ENCODE assay signal across 9 cellular contexts in genomic region chr2:219496781-219497494, GRCh38. TPM values are rescaled to one million over a fixed set of nuclear protein-coding genes. Genes with fewer than 3 reads are reported as not detected.
DNase-seq lines count a peak whose midpoint lies in the region; ATAC-seq, FAIRE-seq and TF ChIP-seq lines count a peak whose summit lies in the region.
"Had no signal": no experiment of that assay in that cellular context is flagged by ENCODE, and none has a peak within 500 bp of the region (broad histone marks: within the 10 kb centered on the region; RNA-seq: fewer than 3 reads in every experiment).

No MANE protein-coding gene starts in this region.

- H3K4me3 ChIP-seq in SK-N-SH (ENCODE audit: low read depth in 2 of 2, low read length in 1 of 2) (no peak overlapping the region), ascending aorta (peak overlapping the region; percentile 68 to 85), keratinocyte (ENCODE audit: control insufficient read depth in 2 of 3, extremely low read depth in 1 of 3, insufficient read depth in 2 of 3, low read depth in 1 of 3, low read length in 3 of 3) (peak overlapping the region in 1 of 3 experiments; percentile 83)

- ATAC-seq in SK-N-SH treated with all-trans-retinoic acid at 6 μM for 48 hours, result no peak
- no peak for ATAC-seq in stimulated activated naive B cell treated with anti-CD40 and anti-IgM and Interleukin-4, amounts not matched to agents 10 μg/mL and 1 μg/mL and 100 μg/mL, for 72 hours (replicated peaks)

- H3K9me2 ChIP-seq in SK-N-SH, result no peaks in the 10 kb centered on the region

- no peak overlapping the region for H2AFZ ChIP-seq in SK-N-SH (ENCODE audit: low read depth)
- no peak overlapping the region for H2AFZ ChIP-seq in keratinocyte (ENCODE audit: control insufficient read depth, low read length)

- peaks cover 12 to 17% of the 10 kb centered on the region in 2 donors for H3K36me3 Mint-ChIP-seq in stimulated activated naive B cell treated with anti-CD40 and anti-IgM and Interleukin-4, amounts not matched to agents 10 μg/mL and 1 μg/mL and 100 μg/mL, for 72 hours

- H3K4me3 Mint-ChIP-seq in stimulated activated naive B cell treated with anti-CD40 and anti-IgM and Interleukin-4, amounts not matched to agents 10 μg/mL and 1 μg/mL and 100 μg/mL, for 72 hours, result peak overlapping the region; percentile 91 to 94

- POLR2A ChIA-PET in SK-N-SH (lab: Yijun Ruan, JAX), result interaction anchor here (0.8 to 4.6 kb wide), 9 partner anchors 10 to 108 kb away, joined by 3 to 53 read pairs (median 12); partner anchors contain the start of genes ASIC4, CHPF and TMEM198

- H3K4me1 ChIP-seq in SK-N-SH (ENCODE audit: control insufficient read depth in 1 of 2, insufficient read depth in 2 of 2, low read depth in 1 of 2, low read length in 1 of 2), result peaks cover 16 to 55% of the 10 kb centered on the region in 2 experiments
- peaks cover 13 to 26% of the 10 kb centered on the region in 2 donors for H3K4me1 ChIP-seq in ascending aorta
- H3K4me1 ChIP-seq in keratinocyte (ENCODE audit: control insufficient read depth, extremely low read depth, insufficient read depth, low read length), result peaks cover 15% of the 10 kb centered on the region

- H3K27ac Mint-ChIP-seq in stimulated activated naive B cell treated with anti-CD40 and anti-IgM and Interleukin-4, amounts not matched to agents 10 μg/mL and 1 μg/mL and 100 μg/mL, for 72 hours, result no peak overlapping the region

- CTCF ChIA-PET in SK-N-SH (lab: Yijun Ruan, JAX), result interaction anchor here (0.6 to 62.1 kb wide), 10 partner anchors 3 to 94 kb away, joined by 3 to 2824 read pairs (median 5); partner anchors contain the start of genes ASIC4, CHPF, GMPPA and TMEM198

- no peaks in the 10 kb centered on the region for H3K9me1 ChIP-seq in keratinocyte (ENCODE audit: control insufficient read depth, extremely low read depth, insufficient read depth, low read length)

- H3K9me3 ChIP-seq in SK-N-SH, result no peaks in the 10 kb centered on the region
- no peaks in the 10 kb centered on the region for H3K9me3 ChIP-seq in ascending aorta
- no peaks in the 10 kb centered on the region for H3K9me3 ChIP-seq in keratinocyte (ENCODE audit: control insufficient read depth, low read depth, low read length)

- no peak for TF ChIP-seq RAD21 in SK-N-SH (IDR thresholded peaks at IDR 0.05; ENCODE audit: low read length)

- dilution Hi-C loops in keratinocyte (cut with MboI; ENCODE audit: extremely low pct_ligation_motif_present, low sequenced_read_pairs), result no loop called here

- 94% methylated on average over 43 of the region's 65 CpGs for whole genome bisulfite sequencing in SK-N-SH (ENCODE audit: low lambda C conversion rate)

- H3K27me3 ChIP-seq in SK-N-SH (ENCODE audit: insufficient read depth) (no peaks in the 10 kb centered on the region), ascending aorta (no peaks in the 10 kb centered on the region), keratinocyte (ENCODE audit: control insufficient read depth, extremely low read depth, insufficient read depth, low read length) (peaks cover 50% of the 10 kb centered on the region)

- no peaks in the 10 kb centered on the region for H3K9me3 Mint-ChIP-seq in stimulated activated naive B cell treated with anti-CD40 and anti-IgM and Interleukin-4, amounts not matched to agents 10 μg/mL and 1 μg/mL and 100 μg/mL, for 72 hours

- intact Hi-C loops in ascending aorta (cut with DNase I), result no loop called here

- TF ChIP-seq CTCF in SK-N-SH (IDR thresholded peaks at IDR 0.05) (no peak), ascending aorta (IDR thresholded peaks at IDR 0.05) (no peak), keratinocyte (optimal IDR thresholded peaks at IDR 0.05 in 1 of 3, IDR thresholded peaks at IDR 0.05 in 1 of 3, conservative IDR thresholded peaks at IDR 0.05 in 1 of 3; ENCODE audit: extremely low read depth in 1 of 3, insufficient read depth in 2 of 3, low read length in 3 of 3) (no peak)

- no peak for TF ChIP-seq EP300 in SK-N-SH (IDR thresholded peaks at IDR 0.05; ENCODE audit: borderline replicate concordance in 1 of 2, low read depth in 1 of 2, low read length in 1 of 2)

- H3K4me2 ChIP-seq in SK-N-SH (peak overlapping the region; percentile 98; the same call in 1 of the 2 replicates), keratinocyte (ENCODE audit: control insufficient read depth, extremely low read depth, insufficient read depth, low read depth, low read length) (peak overlapping the region; percentile 98)

- no peaks in the 10 kb centered on the region for H4K20me1 ChIP-seq in SK-N-SH (ENCODE audit: insufficient read depth)
- H4K20me1 ChIP-seq in keratinocyte (ENCODE audit: control insufficient read depth, extremely low read depth, insufficient read depth, low read length), result peaks cover 3% of the 10 kb centered on the region

- no peaks in the 10 kb centered on the region for H3F3A ChIP-seq in SK-N-SH (replicated peaks; ENCODE audit: insufficient read depth)

- no peak overlapping the region for H3K9ac ChIP-seq in SK-N-SH
- H3K9ac ChIP-seq in keratinocyte (ENCODE audit: control insufficient read depth, extremely low read depth, insufficient read depth, low read length), result no peak overlapping the region

- H3K27me3 Mint-ChIP-seq in stimulated activated naive B cell treated with anti-CD40 and anti-IgM and Interleukin-4, amounts not matched to agents 10 μg/mL and 1 μg/mL and 100 μg/mL, for 72 hours, result peaks cover 52 to 59% of the 10 kb centered on the region in 2 donors

- no peak for FAIRE-seq in keratinocyte (lab: Jason Lieb, UNC)

- H3K4me1 Mint-ChIP-seq in stimulated activated naive B cell treated with anti-CD40 and anti-IgM and Interleukin-4, amounts not matched to agents 10 μg/mL and 1 μg/mL and 100 μg/mL, for 72 hours, result peaks cover 33 to 48% of the 10 kb centered on the region in 2 donors

- no peak for DNase-seq in SK-N-SH
- peak in 1 of 2 donors; percentile 74 for DNase-seq in ascending aorta (ENCODE audit: low spot score in 2 of 2)
- no peak for DNase-seq in keratinocyte (ENCODE audit: low read depth, low spot score)
- no peak for DNase-seq in stimulated activated naive B cell treated with anti-CD40 and anti-IgM and Interleukin-4, amounts not matched to agents 10 μg/mL and 1 μg/mL and 100 μg/mL, for 72 hours
- DNase-seq in DMS153 treated with DMSO at 0.1 percent for 48 hours (lab: John Stamatoyannopoulos, UW; ENCODE audit: unreplicated experiment), result no peak
- DNase-seq in GF-D8 (lab: John Stamatoyannopoulos, UW), result no peak
- DNase-seq in MV-4-11 (lab: John Stamatoyannopoulos, UW), result no peak

- H3K79me2 ChIP-seq in SK-N-SH (ENCODE audit: insufficient read depth), result peaks cover 20% of the 10 kb centered on the region
- peaks cover 7% of the 10 kb centered on the region for H3K79me2 ChIP-seq in keratinocyte (ENCODE audit: control insufficient read depth, insufficient read depth, low read length)

- H3K36me3 ChIP-seq in SK-N-SH (replicated peaks in 1 of 2; ENCODE audit: control insufficient read depth in 1 of 2, insufficient read depth in 2 of 2, low read length in 1 of 2), result peaks cover 4 to 7% of the 10 kb centered on the region in 2 experiments
- H3K36me3 ChIP-seq in ascending aorta, result peaks cover 6 to 13% of the 10 kb centered on the region in 2 donors
- peaks cover 0 to 1% of the 10 kb centered on the region in 2 experiments for H3K36me3 ChIP-seq in keratinocyte (ENCODE audit: control insufficient read depth in 2 of 2, extremely low read depth in 1 of 2, insufficient read depth in 2 of 2, low read length in 2 of 2)

- peak overlapping the region in 1 of 2 experiments; percentile 99; a peak in 2 of 4 replicates for H3K27ac ChIP-seq in SK-N-SH (ENCODE audit: low read depth in 2 of 2, low read length in 1 of 2)
- H3K27ac ChIP-seq in ascending aorta, result peak overlapping the region; percentile 91 to 99
- no peak overlapping the region for H3K27ac ChIP-seq in keratinocyte (ENCODE audit: control insufficient read depth, insufficient read depth, low read length)

RNA-seq across cellular contexts. Expression of gene GMPPA, which starts 1.8 kb away (rescaled TPM):
- polyA plus RNA-seq in SK-N-SH (2012; rRNA removed) (61.3 and 75.1 TPM in 2 replicates), keratinocyte (50.6 to 63.4 TPM (median 57.6 TPM) in 3 replicates)
- 27.7 and 39.9 TPM in 2 replicates for polyA plus RNA-seq in SK-N-SH (2012; cell fraction: cytosol; rRNA removed)
- 157 and 170 TPM in 2 replicates for polyA plus RNA-seq in SK-N-SH (2012; cell fraction: nucleus; rRNA removed)
- 11.4 TPM for total RNA-seq in ascending aorta
- 4.1 TPM for polyA plus RNA-seq in keratinocyte (2011; ENCODE audit: low read depth)
- 50.5 and 53.2 TPM in 2 replicates for polyA plus RNA-seq in keratinocyte (2011; cell fraction: cytosol; rRNA removed)
- 64.4 and 79.0 TPM in 2 replicates for polyA plus RNA-seq in keratinocyte (2011; cell fraction: nucleus; rRNA removed)
- 25.4 and 39.5 TPM in 2 replicates for polyA plus RNA-seq in keratinocyte (2012; ENCODE audit: low replicate concordance)
- 66.2 to 112 TPM (median 83.0 TPM) in 3 replicates for polyA minus RNA-seq in keratinocyte
- polyA minus RNA-seq in keratinocyte (2011; cell fraction: cytosol; rRNA and poly(A)+ RNA removed), result 50.5 TPM
- polyA minus RNA-seq in keratinocyte (2011; cell fraction: nucleus; rRNA and poly(A)+ RNA removed), result 23.8 and 26.3 TPM in 2 replicates

RNA-seq across cellular contexts. Expression of gene ASIC4, which starts 17.3 kb away (rescaled TPM):
- polyA plus RNA-seq in SK-N-SH (2012; rRNA removed), result 0.05 and 0.10 TPM in 2 replicates
- polyA plus RNA-seq in SK-N-SH (2012; cell fraction: cytosol; rRNA removed), result 0.04 and 0.30 TPM in 2 replicates
- polyA plus RNA-seq in SK-N-SH (2012; cell fraction: nucleus; rRNA removed), result 0.79 and 1.00 TPM in 2 replicates
- total RNA-seq in ascending aorta, result not detected
- polyA plus RNA-seq in keratinocyte, result not detected in 3 replicates
- polyA plus RNA-seq in keratinocyte (2011; ENCODE audit: low read depth), result not detected
- polyA plus RNA-seq in keratinocyte (2011; cell fraction: cytosol; rRNA removed), result not detected in 2 replicates
- 0.05 TPM in 1 of 2 replicates, not detected in the other for polyA plus RNA-seq in keratinocyte (2011; cell fraction: nucleus; rRNA removed)
- polyA plus RNA-seq in keratinocyte (2012; ENCODE audit: low replicate concordance), result 0.11 TPM in 1 of 2 replicates, not detected in the other
- polyA minus RNA-seq in keratinocyte, result not detected in 3 replicates
- polyA minus RNA-seq in keratinocyte (2011; cell fraction: cytosol; rRNA and poly(A)+ RNA removed), result not detected
- not detected in 2 replicates for polyA minus RNA-seq in keratinocyte (2011; cell fraction: nucleus; rRNA and poly(A)+ RNA removed)
- total RNA-seq: HT1080 had no signal

RNA-seq across cellular contexts. Expression of gene CHPF, which starts 46.7 kb away (rescaled TPM):
- polyA plus RNA-seq in SK-N-SH (2012; rRNA removed) (119 and 141 TPM in 2 replicates), keratinocyte (24.4 to 63.7 TPM (median 50.9 TPM) in 3 replicates)
- 65.6 and 129 TPM in 2 replicates for polyA plus RNA-seq in SK-N-SH (2012; cell fraction: cytosol; rRNA removed)
- 113 and 151 TPM in 2 replicates for polyA plus RNA-seq in SK-N-SH (2012; cell fraction: nucleus; rRNA removed)
- 249 TPM for total RNA-seq in ascending aorta
- polyA plus RNA-seq in keratinocyte (2011; ENCODE audit: low read depth), result 12.2 TPM
- 23.4 and 59.7 TPM in 2 replicates for polyA plus RNA-seq in keratinocyte (2011; cell fraction: cytosol; rRNA removed)
- 82.1 and 134 TPM in 2 replicates for polyA plus RNA-seq in keratinocyte (2011; cell fraction: nucleus; rRNA removed)
- 67.0 and 81.8 TPM in 2 replicates for polyA plus RNA-seq in keratinocyte (2012; ENCODE audit: low replicate concordance)
- polyA minus RNA-seq in keratinocyte, result 24.4 to 61.4 TPM (median 36.5 TPM) in 3 replicates
- 159 TPM for polyA minus RNA-seq in keratinocyte (2011; cell fraction: cytosol; rRNA and poly(A)+ RNA removed)
- 132 and 181 TPM in 2 replicates for polyA minus RNA-seq in keratinocyte (2011; cell fraction: nucleus; rRNA and poly(A)+ RNA removed)

RNA-seq across cellular contexts. Expression of gene TMEM198, which starts 46.9 kb away (rescaled TPM):
- polyA plus RNA-seq in SK-N-SH (2012; rRNA removed) (4.7 and 7.0 TPM in 2 replicates), keratinocyte (0.81 to 1.5 TPM (median 0.82 TPM) in 3 replicates)
- 1.0 and 1.7 TPM in 2 replicates for polyA plus RNA-seq in SK-N-SH (2012; cell fraction: cytosol; rRNA removed)
- polyA plus RNA-seq in SK-N-SH (2012; cell fraction: nucleus; rRNA removed), result 43.9 and 63.2 TPM in 2 replicates
- 6.0 TPM for total RNA-seq in ascending aorta
- polyA plus RNA-seq in keratinocyte (2011; ENCODE audit: low read depth), result not detected
- polyA plus RNA-seq in keratinocyte (2011; cell fraction: cytosol; rRNA removed), result 0.32 and 0.44 TPM in 2 replicates
- polyA plus RNA-seq in keratinocyte (2011; cell fraction: nucleus; rRNA removed), result 10.9 and 11.5 TPM in 2 replicates
- polyA plus RNA-seq in keratinocyte (2012; ENCODE audit: low replicate concordance), result 0.61 and 0.83 TPM in 2 replicates
- 0.13 to 1.1 TPM (median 0.26 TPM) in 3 replicates for polyA minus RNA-seq in keratinocyte
- polyA minus RNA-seq in keratinocyte (2011; cell fraction: cytosol; rRNA and poly(A)+ RNA removed), result not detected
- polyA minus RNA-seq in keratinocyte (2011; cell fraction: nucleus; rRNA and poly(A)+ RNA removed), result 0.42 and 0.70 TPM in 2 replicates

Comparison
In these comparisons a context has a peak if more than half of its experiments do, and no peak if none do; other contexts are left out.
1. H3K4me3 ChIP-seq: peak in ascending aorta (2 of 2); none in SK-N-SH (0 of 2).